Comparison of ENCODE assay signal across 9 cellular contexts in genomic region chr9:76414656-76415055, GRCh38. TPM values are rescaled to one million over a fixed set of nuclear protein-coding genes. Genes with fewer than 3 reads are reported as not detected.
DNase-seq lines count a peak whose midpoint lies in the region; ATAC-seq lines count a peak whose summit lies in the region.
"Had no signal": no experiment of that assay in that cellular context is flagged by ENCODE, and none has a peak within 500 bp of the region (broad histone marks: within the 10 kb centered on the region; RNA-seq: fewer than 3 reads in every experiment).

No MANE protein-coding gene starts in this region.

- intact Hi-C loops in cardiac septum (cut with DNase I): no loop called here

- peak; percentile 69 for ATAC-seq in GM19043 (IDR thresholded peaks at IDR 0.05; ENCODE audit: low read depth, unreplicated experiment)
- peak; percentile 63 for ATAC-seq in HG02840 (IDR thresholded peaks at IDR 0.05; ENCODE audit: low FRiP score, unreplicated experiment)

- peak; percentile 86 for DNase-seq in NCI-H226
- DNase-seq in renal cortical epithelial cell (ENCODE audit: low read depth): peak; percentile 31
- DNase-seq in cardiac septum (ENCODE audit: low spot score): no peak
- DNase-seq in activated CD4-positive, alpha-beta T cell treated with anti-CD3 and anti-CD28 coated beads for 1 hour: no peak
- no peak for DNase-seq in islet precursor cell
- DNase-seq: NCI-H1436; stimulated activated naive CD4-positive, alpha-beta T cell treated with Interleukin-2 at 50 U/mL for 16 hours had no signal

RNA-seq across cellular contexts. Expression of gene RFK, which starts 20.4 kb away (rescaled TPM):
- total RNA-seq in renal cortical epithelial cell (56.6 and 71.0 TPM in 2 replicates), cardiac septum (18.1 TPM)

RNA-seq across cellular contexts. Expression of gene GCNT1, which starts 44.3 kb away (rescaled TPM):
- total RNA-seq in renal cortical epithelial cell (25.0 and 130 TPM in 2 replicates), cardiac septum (2.0 TPM)

Comparison
In these comparisons a context has a peak if more than half of its experiments do, and no peak if none do; other contexts are left out.
1. DNase-seq: peak in NCI-H226 (single experiment) and renal cortical epithelial cell (single experiment); none in cardiac septum (single experiment), activated CD4-positive, alpha-beta T cell treated with anti-CD3 and anti-CD28 coated beads for 1 hour (single experiment) and islet precursor cell (single experiment).